11 cellular contexts compared by ENCODE assay signal in genomic region chr5:58462154-58462553, GRCh38. TPM values are rescaled to one million over a fixed set of nuclear protein-coding genes. Genes with fewer than 3 reads are reported as not detected.
DNase-seq lines count a peak whose midpoint lies in the region; ATAC-seq, FAIRE-seq and TF ChIP-seq lines count a peak whose summit lies in the region.
"Had no signal": no experiment of that assay in that cellular context is flagged by ENCODE, and none has a peak within 500 bp of the region (broad histone marks: within the 10 kb centered on the region; RNA-seq: fewer than 3 reads in every experiment).

No MANE protein-coding gene starts in this region.

- peak overlapping the region; percentile 41; the same call in 1 of the 2 replicates for H2AFZ ChIP-seq in GM23248
- H2AFZ ChIP-seq in neural cell (ENCODE audit: low read depth, low read length), result no peak overlapping the region

- no peak for ATAC-seq in HG03378 (IDR thresholded peaks at IDR 0.05; ENCODE audit: unreplicated experiment)
- ATAC-seq in GM21576 (IDR thresholded peaks at IDR 0.05; ENCODE audit: unreplicated experiment), result no peak
- ATAC-seq in HG03108 (IDR thresholded peaks at IDR 0.05; ENCODE audit: unreplicated experiment), result no peak
- ATAC-seq in HG03521 (IDR thresholded peaks at IDR 0.05; ENCODE audit: unreplicated experiment), result no peak

- TF ChIP-seq EP300 in neural cell (conservative IDR thresholded peaks at IDR 0.05; ENCODE audit: poor library complexity, severe bottlenecking), result no peak

- H3K4me3 ChIP-seq in GM23248 (no peak overlapping the region), neural cell (ENCODE audit: low read length) (no peak overlapping the region)

- 0 out of 2 replicates have a peak, but pooled peaks cover 12% of the 10 kb centered on the region for H3F3A ChIP-seq in GM23248 (ENCODE audit: insufficient read depth)
- no peaks in the 10 kb centered on the region for H3F3A ChIP-seq in neural cell (ENCODE audit: insufficient read depth, low read length, poor library complexity, severe bottlenecking)

- H3K27me3 ChIP-seq in GM23248 (replicated peaks; ENCODE audit: insufficient read depth) (no peaks in the 10 kb centered on the region), neural cell (ENCODE audit: insufficient read depth, low read depth, low read length) (no peaks in the 10 kb centered on the region)

- in situ Hi-C loops in GM23248 (cut with MboI), result loop anchor here (5.0 to 25.0 kb wide), 5 partner anchors 677 to 1550 kb away; partner anchors contain the start of gene SETD9

- peaks cover 14% of the 10 kb centered on the region for H3K36me3 ChIP-seq in GM23248 (ENCODE audit: low read depth)
- H3K36me3 ChIP-seq in neural cell (ENCODE audit: insufficient read depth, low read length), result peaks cover 6% of the 10 kb centered on the region

- H3K4me2 ChIP-seq in GM23248 (ENCODE audit: unreplicated experiment), result no peak overlapping the region
- peak overlapping the region; percentile 6 for H3K4me2 ChIP-seq in neural cell (ENCODE audit: low read length)

- no peaks in the 10 kb centered on the region for H3K9me3 ChIP-seq in GM23248 (ENCODE audit: low read depth)
- no peaks in the 10 kb centered on the region for H3K9me3 ChIP-seq in neural cell (ENCODE audit: low read length)

- no peak for TF ChIP-seq CTCF in neural cell (IDR thresholded peaks at IDR 0.05; ENCODE audit: poor library complexity, severe bottlenecking)

- H3K27ac ChIP-seq in GM23248, result no peak overlapping the region
- H3K27ac ChIP-seq in neural cell (ENCODE audit: low read length), result peak overlapping the region; percentile 11

- H3K9ac ChIP-seq in GM23248, result no peak overlapping the region
- H3K9ac ChIP-seq in neural cell (ENCODE audit: low read length), result peak overlapping the region; percentile 13

- FAIRE-seq in colon (lab: Jason Lieb, UNC), result peak; percentile 65

- H3K79me2 ChIP-seq in GM23248 (ENCODE audit: insufficient read depth), result peaks cover 26% of the 10 kb centered on the region
- H3K79me2 ChIP-seq in neural cell (replicated peaks; ENCODE audit: insufficient read depth, low read length), result peaks cover 23% of the 10 kb centered on the region

- 92 to 94% methylated on average over 3 of the region's 3 CpGs for WGBS in GM23248 (ENCODE audit: low coverage in 1 of 2, low lambda C conversion rate in 2 of 2, missing lambda C conversion rate in 2 of 2), 2 experiments

- H3K9me2 ChIP-seq in GM23248 (ENCODE audit: insufficient read depth), result no peaks in the 10 kb centered on the region
- no peaks in the 10 kb centered on the region for H3K9me2 ChIP-seq in neural cell (ENCODE audit: insufficient read depth, low read length)

- DNase-seq in GM23248 (no peak), NCI-H69 (lab: John Stamatoyannopoulos, UW) (peak; percentile 95)
- DNase-seq: activated T-cell treated with anti-CD3 and anti-CD28 coated beads, Interleukin-2, amount 50 U/mL, for 48 hours; NK-92 treated with Interleukin-12 subunit alpha and Interleukin-12 subunit beta, amount 100 ng/mL, for 24 hours had no signal

- TF ChIP-seq RAD21 in neural cell (conservative IDR thresholded peaks at IDR 0.05), result no peak

- no peaks in the 10 kb centered on the region; the same call in 1 of the 2 replicates for H4K20me1 ChIP-seq in GM23248 (ENCODE audit: insufficient read depth)
- peaks cover 2% of the 10 kb centered on the region for H4K20me1 ChIP-seq in neural cell (ENCODE audit: insufficient read depth)

- peaks cover 17% of the 10 kb centered on the region for H3K4me1 ChIP-seq in GM23248 (ENCODE audit: insufficient read depth)

TF ChIP-seq in neural cell, 6 proteins besides CTCF, POLR2A, EP300 and RAD21:
- TF ChIP-seq MXI1 (conservative IDR thresholded peaks at IDR 0.05; ENCODE audit: poor library complexity, severe bottlenecking), result no peak
- no peak for TF ChIP-seq POLR2AphosphoS5 (IDR thresholded peaks at IDR 0.05)
- TF ChIP-seq TAF1 (IDR thresholded peaks at IDR 0.05; ENCODE audit: low read depth), result no peak
- TF ChIP-seq REST (IDR thresholded peaks at IDR 0.05; ENCODE audit: borderline replicate concordance), result no peak
- TF ChIP-seq EZH2 (IDR thresholded peaks at IDR 0.05; ENCODE audit: borderline replicate concordance, insufficient read depth, low read length, poor library complexity, severe bottlenecking), result no peak
- no peak for TF ChIP-seq SMC3 (conservative IDR thresholded peaks at IDR 0.05; ENCODE audit: poor library complexity)

RNA-seq across cellular contexts. Expression of gene PLK2, which starts 2.3 kb away (rescaled TPM):
- 92.3 and 122 TPM in 2 replicates for total RNA-seq in GM23248 (2014; rRNA removed; shearing (Covaris generic))
- polyA plus RNA-seq in GM23248 (2016; fragmentation: Nextera tagmentation; extraction: Ambion mirVana), result 43.8 and 45.2 TPM in 2 replicates
- 309 and 385 TPM in 2 replicates for polyA plus RNA-seq in neural cell
- 800 and 993 TPM in 2 replicates for polyA minus RNA-seq in neural cell

RNA-seq across cellular contexts. Expression of gene GAPT, which starts 29.1 kb away (rescaled TPM):
- total RNA-seq in GM23248 (2014; rRNA removed; shearing (Covaris generic)), result not detected in 2 replicates
- not detected in 2 replicates for polyA plus RNA-seq in GM23248 (2016; fragmentation: Nextera tagmentation; extraction: Ambion mirVana)
- polyA plus RNA-seq in neural cell, result not detected in 2 replicates
- not detected in 2 replicates for polyA minus RNA-seq in neural cell
- total RNA-seq: frontal cortex had no signal
